8 cellular contexts compared by ENCODE assay signal in the genomic region with DNA sequence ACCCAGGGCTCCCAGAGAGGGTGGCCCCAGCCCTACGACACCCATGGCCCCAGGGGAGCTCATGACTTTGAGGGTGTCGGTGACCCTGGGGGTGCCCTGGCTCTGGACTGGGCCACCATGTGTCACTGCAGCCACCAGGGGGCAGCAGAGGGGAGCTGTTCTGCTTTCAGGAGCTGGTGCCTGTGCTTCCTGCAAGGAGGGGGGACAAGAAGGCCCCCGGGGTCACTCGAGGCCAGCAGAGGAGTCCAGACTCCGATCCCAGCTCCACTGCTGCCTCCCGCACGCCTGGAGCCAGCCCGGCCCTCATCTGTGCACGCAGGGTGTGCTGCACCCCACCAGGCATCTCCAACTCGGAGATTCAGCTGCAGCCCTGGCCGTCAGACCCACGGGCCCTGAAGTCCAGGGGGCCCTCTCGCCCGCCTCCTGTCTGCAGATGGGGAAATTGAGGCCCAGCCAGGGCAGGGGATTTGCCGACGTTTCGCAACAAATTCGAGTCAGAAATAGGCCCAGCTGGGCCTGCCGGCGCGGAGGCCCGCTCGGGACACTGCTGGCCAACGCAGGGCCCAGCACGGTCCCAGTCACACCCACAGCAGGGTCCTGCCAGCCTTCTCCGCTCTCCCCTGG. TPM values are rescaled to one million over a fixed set of nuclear protein-coding genes. Genes with fewer than 3 reads are reported as not detected.
A peak's percentile ranks its signal among the peaks of the same experiment; 100 is the strongest.
DNase-seq lines count a peak whose midpoint lies in the region; ATAC-seq, FAIRE-seq and TF ChIP-seq lines count a peak whose summit lies in the region.

No MANE protein-coding gene starts in this region.

- H3K4me2 ChIP-seq in Karpas-422 (ENCODE audit: low read depth, low read length, poor library complexity, severe bottlenecking), result no peak overlapping the region

- no peaks in the 10 kb centered on the region for H3K9me2 ChIP-seq in Karpas-422 (replicated peaks; ENCODE audit: insufficient read depth, low read length)

- H3K27me3 ChIP-seq in Karpas-422 (ENCODE audit: low read length) (no peaks in the 10 kb centered on the region), stomach smooth muscle (ENCODE audit: control insufficient read depth in 1 of 2, insufficient read depth in 2 of 2, low read length in 2 of 2) (no peaks in the 10 kb centered on the region)

- H3K4me3 ChIP-seq in Karpas-422 (ENCODE audit: low read length) (no peak overlapping the region), stomach smooth muscle (ENCODE audit: low read length in 2 of 2) (peak overlapping the region; percentile 46 to 57)

- DNase-seq in D721Med (ENCODE audit: insufficient read length, low spot score) (peak; percentile 88), Karpas-422 (peak; percentile 92), SK-N-DZ (ENCODE audit: low spot score) (peak; percentile 85), foreskin melanocyte (peak; percentile 48), nucleus accumbens (lab: John Stamatoyannopoulos, UW) (peak in 55 of 56 donors; percentile 39 to 95 (median 83))
- DNase-seq in activated naive CD4-positive, alpha-beta T cell treated with Interleukin-2 at 50 U/mL for 16 hours, result peak; percentile 85

- ATAC-seq in GM18873 (IDR thresholded peaks at IDR 0.05; ENCODE audit: low FRiP score, unreplicated experiment), result no peak

- no peak overlapping the region for H2AFZ ChIP-seq in Karpas-422 (ENCODE audit: low read length)

- H3K9me3 ChIP-seq in Karpas-422 (ENCODE audit: low read length), result no peaks in the 10 kb centered on the region
- H3K9me3 ChIP-seq in stomach smooth muscle (ENCODE audit: control insufficient read depth in 2 of 2, low read length in 2 of 2), result peaks cover 3 to 6% of the 10 kb centered on the region in 2 donors

- no peaks in the 10 kb centered on the region for H4K20me1 ChIP-seq in Karpas-422 (ENCODE audit: insufficient read depth, low read depth, low read length)

- no peak for FAIRE-seq in D721Med (lab: Jason Lieb, UNC)

- TF ChIP-seq CTCF in D721Med (IDR thresholded peaks at IDR 0.05; ENCODE audit: insufficient read depth, missing control alignments), result peak; percentile 84

- no peaks in the 10 kb centered on the region for H3K79me2 ChIP-seq in Karpas-422 (ENCODE audit: low read length)

- H3K36me3 ChIP-seq in Karpas-422 (ENCODE audit: insufficient read depth, low read length) (no peaks in the 10 kb centered on the region), stomach smooth muscle (ENCODE audit: control insufficient read depth in 2 of 2, insufficient read depth in 2 of 2, low read length in 2 of 2) (no peaks in the 10 kb centered on the region)

- H3K4me1 ChIP-seq in Karpas-422 (ENCODE audit: low read length) (peaks cover 6% of the 10 kb centered on the region), stomach smooth muscle (ENCODE audit: control insufficient read depth, insufficient read depth, low read length) (peaks cover 35% of the 10 kb centered on the region)

- H3K27ac ChIP-seq in Karpas-422 (ENCODE audit: low read length) (no peak overlapping the region), stomach smooth muscle (ENCODE audit: low read length) (peak overlapping the region; percentile 96)

- H3K9ac ChIP-seq in Karpas-422 (ENCODE audit: low read length), result 0 out of 2 replicates have a peak overlapping the region, but pooled peaks have one; percentile 12
- peak overlapping the region; percentile 80 for H3K9ac ChIP-seq in stomach smooth muscle (ENCODE audit: low read length in 2 of 2)

RNA-seq across cellular contexts. Expression of gene WNT7B, which starts 29.5 kb away (rescaled TPM):
- not detected in 2 replicates for total RNA-seq in Karpas-422 (2014; rRNA removed; shearing (Covaris generic); ENCODE audit: low replicate concordance)
- polyA plus RNA-seq in SK-N-DZ (2014; cell fraction: cytosol; rRNA removed), result 0.16 and 0.22 TPM in 2 replicates
- polyA plus RNA-seq in SK-N-DZ (2014; cell fraction: nucleus; rRNA removed), result not detected in 2 replicates
